8 cellular contexts compared by ENCODE assay signal in genomic region chr3:11774296-11774877, GRCh38.
DNase-seq lines count a peak whose midpoint lies in the region; ATAC-seq lines count a peak whose summit lies in the region.

No MANE protein-coding gene starts in this region.

- in situ Hi-C loops in T47D (cut with HindIII; ENCODE audit: low pct_unique_long_range_greater_than_20kb, low sequenced_read_pairs) = no loop called here

- H3K4me1 ChIP-seq in effector memory CD4-positive, alpha-beta T cell (ENCODE audit: control insufficient read depth, insufficient read depth, low read length, poor library complexity, severe bottlenecking) = peaks cover 5% of the 10 kb centered on the region

- H3K4me3 ChIP-seq in effector memory CD4-positive, alpha-beta T cell (ENCODE audit: insufficient read depth, low read depth, low read length, poor library complexity, severe bottlenecking) = no peak overlapping the region

- no peak overlapping the region for H3K27ac ChIP-seq in effector memory CD4-positive, alpha-beta T cell (ENCODE audit: insufficient read depth, low read length, poor library complexity, severe bottlenecking)

- H3K9me3 ChIP-seq in effector memory CD4-positive, alpha-beta T cell (ENCODE audit: control insufficient read depth, low read length) = no peaks in the 10 kb centered on the region

- DNase-seq in DMS 273 treated with DMSO at 0.1 percent for 48 hours (lab: John Stamatoyannopoulos, UW) = peak; percentile 51
- peak; percentile 44 for DNase-seq in M059J (ENCODE audit: low read depth)
- DNase-seq in T47D (ENCODE audit: low read depth in 1 of 2, low spot score in 1 of 2) = peak; percentile 82 to 93
- peak; percentile 51 for DNase-seq in left lobe of liver (ENCODE audit: low spot score)
- DNase-seq in KG1 (lab: John Stamatoyannopoulos, UW) = no peak
- DNase-seq in effector memory CD4-positive, alpha-beta T cell = no peak

- no peaks in the 10 kb centered on the region for H3K36me3 ChIP-seq in effector memory CD4-positive, alpha-beta T cell (ENCODE audit: control insufficient read depth, insufficient read depth, low read length)

- ATAC-seq in left lobe of liver = peak; percentile 94
- no peak for ATAC-seq in HG03097 (IDR thresholded peaks at IDR 0.05; ENCODE audit: low FRiP score, unreplicated experiment)
- ATAC-seq in HG03457 (IDR thresholded peaks at IDR 0.05; ENCODE audit: unreplicated experiment) = no peak

- H3K27me3 ChIP-seq in effector memory CD4-positive, alpha-beta T cell (replicated peaks; ENCODE audit: control insufficient read depth, insufficient read depth, low read length, poor library complexity, severe bottlenecking) = no peaks in the 10 kb centered on the region

Comparison
In these comparisons a context has a peak if more than half of its experiments do, and no peak if none do; other contexts are left out.
1. DNase-seq: peak in DMS 273 treated with DMSO at 0.1 percent for 48 hours (single experiment), M059J (single experiment), T47D (2 of 2) and left lobe of liver (single experiment); none in KG1 (single experiment) and effector memory CD4-positive, alpha-beta T cell (0 of 3).